ENCODE assay signal across 1 cellular context in the genomic region with DNA sequence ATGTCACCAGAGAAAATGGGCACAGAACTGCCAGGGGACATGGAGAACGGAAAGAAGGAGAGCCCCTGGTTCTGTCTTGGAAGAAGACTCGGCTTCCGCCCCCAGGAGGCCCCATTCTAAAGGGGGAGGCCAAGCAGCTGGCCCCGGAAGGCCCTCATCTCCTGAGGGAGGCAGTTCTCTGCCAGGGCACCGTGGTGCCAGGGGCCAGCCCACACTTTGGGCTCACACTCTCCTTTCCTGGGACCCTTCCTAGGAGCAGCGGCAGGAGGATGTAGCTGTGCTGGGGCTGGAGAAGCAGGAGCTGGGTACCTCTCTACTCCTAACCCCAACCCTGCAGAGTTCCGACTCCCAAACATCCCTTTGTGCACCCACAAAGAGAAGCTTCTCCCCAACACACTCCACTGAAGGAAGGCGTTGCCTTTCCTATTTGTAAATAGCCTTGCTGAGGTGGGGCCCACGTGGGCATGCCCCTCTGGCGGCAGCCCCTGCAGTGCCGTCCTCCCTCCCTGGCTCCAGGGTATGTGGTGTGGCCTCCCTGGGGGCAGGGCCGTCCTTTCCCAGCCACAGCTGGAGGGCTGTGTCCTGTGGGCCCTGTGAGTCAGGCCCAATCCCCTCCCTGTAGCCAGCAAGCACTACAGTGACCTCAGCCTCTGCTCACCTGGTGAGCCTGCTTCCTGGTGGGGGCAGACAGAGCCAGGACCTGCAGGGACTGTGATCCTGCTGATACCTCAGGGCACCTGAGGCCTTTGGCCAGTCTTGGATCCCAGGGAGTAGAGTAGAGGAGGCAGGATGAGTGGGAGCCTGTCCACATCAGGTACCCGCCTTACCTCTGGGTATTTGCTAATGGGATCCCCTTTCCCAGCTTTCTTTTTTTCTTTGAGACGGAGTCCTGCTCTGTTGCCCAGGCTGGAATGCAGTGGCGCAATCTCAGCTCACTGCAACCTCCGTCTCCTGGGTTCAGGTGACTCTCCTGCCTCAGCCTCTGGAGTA.
TF ChIP-seq lines count a peak whose summit lies in the region.

No MANE protein-coding gene starts in this region.

TF ChIP-seq in HepG2, 621 proteins besides CTCF, POLR2A, EP300 and RAD21 (continued from another document):
- TF ChIP-seq, protein P1, sequence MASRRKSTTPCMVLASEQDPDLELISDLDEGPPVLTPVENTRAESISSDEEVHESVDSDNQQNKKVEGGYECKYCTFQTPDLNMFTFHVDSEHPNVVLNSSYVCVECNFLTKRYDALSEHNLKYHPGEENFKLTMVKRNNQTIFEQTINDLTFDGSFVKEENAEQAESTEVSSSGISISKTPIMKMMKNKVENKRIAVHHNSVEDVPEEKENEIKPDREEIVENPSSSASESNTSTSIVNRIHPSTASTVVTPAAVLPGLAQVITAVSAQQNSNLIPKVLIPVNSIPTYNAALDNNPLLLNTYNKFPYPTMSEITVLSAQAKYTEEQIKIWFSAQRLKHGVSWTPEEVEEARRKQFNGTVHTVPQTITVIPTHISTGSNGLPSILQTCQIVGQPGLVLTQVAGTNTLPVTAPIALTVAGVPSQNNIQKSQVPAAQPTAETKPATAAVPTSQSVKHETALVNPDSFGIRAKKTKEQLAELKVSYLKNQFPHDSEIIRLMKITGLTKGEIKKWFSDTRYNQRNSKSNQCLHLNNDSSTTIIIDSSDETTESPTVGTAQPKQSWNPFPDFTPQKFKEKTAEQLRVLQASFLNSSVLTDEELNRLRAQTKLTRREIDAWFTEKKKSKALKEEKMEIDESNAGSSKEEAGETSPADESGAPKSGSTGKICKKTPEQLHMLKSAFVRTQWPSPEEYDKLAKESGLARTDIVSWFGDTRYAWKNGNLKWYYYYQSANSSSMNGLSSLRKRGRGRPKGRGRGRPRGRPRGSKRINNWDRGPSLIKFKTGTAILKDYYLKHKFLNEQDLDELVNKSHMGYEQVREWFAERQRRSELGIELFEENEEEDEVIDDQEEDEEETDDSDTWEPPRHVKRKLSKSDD (CRISPR knock-in tag; IDR thresholded peaks at IDR 0.05; ENCODE audit: low read depth) = 0 out of 2 replicates have a peak, but pooled peaks have one; percentile 38
- TF ChIP-seq, protein P2, sequence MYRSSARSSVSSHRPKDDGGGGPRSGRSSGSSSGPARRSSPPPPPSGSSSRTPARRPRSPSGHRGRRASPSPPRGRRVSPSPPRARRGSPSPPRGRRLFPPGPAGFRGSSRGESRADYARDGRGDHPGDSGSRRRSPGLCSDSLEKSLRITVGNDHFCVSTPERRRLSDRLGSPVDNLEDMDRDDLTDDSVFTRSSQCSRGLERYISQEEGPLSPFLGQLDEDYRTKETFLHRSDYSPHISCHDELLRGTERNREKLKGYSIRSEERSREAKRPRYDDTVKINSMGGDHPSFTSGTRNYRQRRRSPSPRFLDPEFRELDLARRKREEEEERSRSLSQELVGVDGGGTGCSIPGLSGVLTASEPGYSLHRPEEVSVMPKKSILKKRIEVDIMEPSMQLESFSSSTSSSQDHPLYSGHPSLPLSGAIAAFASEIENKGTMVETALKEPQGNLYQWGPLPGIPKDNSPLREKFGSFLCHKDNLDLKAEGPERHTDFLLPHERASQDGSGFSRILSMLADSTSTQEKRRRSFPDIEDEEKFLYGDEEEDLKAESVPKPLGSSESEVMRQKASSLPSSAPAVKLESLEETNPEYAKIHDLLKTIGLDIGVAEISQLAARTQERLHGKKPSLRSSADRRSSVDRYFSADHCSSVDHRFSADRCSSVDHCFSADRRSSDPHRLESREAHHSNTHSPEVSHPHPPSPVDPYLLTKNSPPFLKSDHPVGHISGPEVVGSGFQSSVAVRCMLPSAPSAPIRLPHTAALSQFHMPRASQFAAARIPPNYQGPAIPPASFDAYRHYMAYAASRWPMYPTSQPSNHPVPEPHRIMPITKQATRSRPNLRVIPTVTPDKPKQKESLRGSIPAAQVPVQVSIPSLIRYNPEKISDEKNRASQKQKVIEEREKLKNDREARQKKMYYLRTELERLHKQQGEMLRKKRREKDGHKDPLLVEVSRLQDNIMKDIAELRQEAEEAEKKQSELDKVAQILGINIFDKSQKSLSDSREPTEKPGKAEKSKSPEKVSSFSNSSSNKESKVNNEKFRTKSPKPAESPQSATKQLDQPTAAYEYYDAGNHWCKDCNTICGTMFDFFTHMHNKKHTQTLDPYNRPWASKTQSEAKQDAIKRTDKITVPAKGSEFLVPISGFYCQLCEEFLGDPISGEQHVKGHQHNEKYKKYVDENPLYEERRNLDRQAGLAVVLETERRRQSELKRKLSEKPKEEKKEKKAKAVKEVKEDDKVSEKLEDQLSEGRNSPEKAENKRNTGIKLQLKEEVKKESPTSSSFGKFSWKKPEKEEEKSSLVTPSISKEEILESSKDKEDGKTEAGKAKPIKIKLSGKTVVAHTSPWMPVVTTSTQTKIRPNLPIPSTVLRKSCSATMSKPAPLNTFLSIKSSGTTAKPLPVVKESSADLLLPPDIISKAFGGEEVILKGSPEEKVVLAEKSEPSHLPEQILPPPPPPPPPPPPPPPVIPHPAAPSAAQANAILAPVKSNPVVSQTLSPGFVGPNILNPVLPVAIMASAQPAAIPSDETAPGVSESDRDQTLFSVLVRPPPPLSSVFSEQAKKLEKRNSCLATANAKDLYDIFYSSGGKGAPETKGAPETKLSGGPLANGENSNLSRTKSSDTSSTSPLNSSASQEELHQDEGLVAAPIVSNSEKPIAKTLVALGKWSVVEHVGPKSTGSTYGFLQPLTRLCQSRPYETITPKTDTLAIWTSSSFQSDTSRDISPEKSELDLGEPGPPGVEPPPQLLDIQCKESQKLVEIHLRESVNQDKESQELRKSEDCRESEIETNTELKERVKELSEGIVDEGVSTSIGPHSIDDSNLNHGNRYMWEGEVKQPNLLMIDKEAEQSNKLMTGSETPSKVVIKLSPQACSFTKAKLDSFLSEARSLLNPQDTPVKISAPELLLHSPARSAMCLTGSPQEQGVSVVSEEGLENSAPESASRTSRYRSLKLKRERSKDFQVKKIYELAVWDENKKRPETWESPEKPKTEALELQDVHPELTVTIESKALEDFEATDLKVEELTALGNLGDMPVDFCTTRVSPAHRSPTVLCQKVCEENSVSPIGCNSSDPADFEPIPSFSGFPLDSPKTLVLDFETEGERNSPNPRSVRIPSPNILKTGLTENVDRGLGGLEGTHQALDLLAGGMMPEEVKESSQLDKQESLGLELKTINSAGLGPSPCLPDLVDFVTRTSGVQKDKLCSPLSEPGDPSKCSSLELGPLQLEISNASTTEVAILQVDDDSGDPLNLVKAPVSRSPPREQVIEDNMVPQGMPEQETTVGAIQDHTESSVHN (CRISPR knock-in tag; IDR thresholded peaks at IDR 0.05) = no peak
- no peak for TF ChIP-seq ZNF124 (CRISPR knock-in tag; IDR thresholded peaks at IDR 0.05)
- TF ChIP-seq HNRNPUL1 (IDR thresholded peaks at IDR 0.05; ENCODE audit: low read depth, low read length) = no peak
- no peak for TF ChIP-seq TRIM24 (CRISPR knock-in tag; IDR thresholded peaks at IDR 0.05)
- 0 out of 2 replicates have a peak, but pooled peaks have one; percentile 38 for TF ChIP-seq EEA1 (CRISPR knock-in tag; IDR thresholded peaks at IDR 0.05; ENCODE audit: borderline replicate concordance)
- no peak for TF ChIP-seq ZNF776 (CRISPR knock-in tag; IDR thresholded peaks at IDR 0.05)
- no peak for TF ChIP-seq DNMT3B (CRISPR knock-in tag; conservative IDR thresholded peaks at IDR 0.05)
- TF ChIP-seq AKAP8 (CRISPR knock-in tag; IDR thresholded peaks at IDR 0.05) = no peak
- TF ChIP-seq TAF15 (IDR thresholded peaks at IDR 0.05; ENCODE audit: low read depth, low read length, poor library complexity, severe bottlenecking) = no peak
- TF ChIP-seq IRF9 (CRISPR knock-in tag; IDR thresholded peaks at IDR 0.05; ENCODE audit: borderline replicate concordance) = 0 out of 2 replicates have a peak, but pooled peaks have one; percentile 63
- TF ChIP-seq TFE3 (CRISPR knock-in tag; IDR thresholded peaks at IDR 0.05) = peak; percentile 65; the same call in 1 of the 2 replicates
- TF ChIP-seq NFE2 (CRISPR knock-in tag; IDR thresholded peaks at IDR 0.05) = no peak
- no peak for TF ChIP-seq ZNF510 (CRISPR knock-in tag; IDR thresholded peaks at IDR 0.05; ENCODE audit: low read depth)
- TF ChIP-seq JARID2 (CRISPR knock-in tag; IDR thresholded peaks at IDR 0.05; ENCODE audit: insufficient replicate concordance) = peak; percentile 60
- TF ChIP-seq, protein P3, sequence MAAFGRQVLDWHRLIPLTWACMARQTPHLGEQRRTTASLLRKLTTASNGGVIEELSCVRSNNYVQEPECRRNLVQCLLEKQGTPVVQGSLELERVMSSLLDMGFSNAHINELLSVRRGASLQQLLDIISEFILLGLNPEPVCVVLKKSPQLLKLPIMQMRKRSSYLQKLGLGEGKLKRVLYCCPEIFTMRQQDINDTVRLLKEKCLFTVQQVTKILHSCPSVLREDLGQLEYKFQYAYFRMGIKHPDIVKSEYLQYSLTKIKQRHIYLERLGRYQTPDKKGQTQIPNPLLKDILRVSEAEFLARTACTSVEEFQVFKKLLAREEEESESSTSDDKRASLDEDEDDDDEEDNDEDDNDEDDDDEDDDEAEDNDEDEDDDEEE (CRISPR knock-in tag; IDR thresholded peaks at IDR 0.05) = peak; percentile 87; the same call in 1 of the 2 replicates
- no peak for TF ChIP-seq ZFP41 (CRISPR knock-in tag; IDR thresholded peaks at IDR 0.05; ENCODE audit: borderline replicate concordance)
